9 cellular contexts compared by ENCODE assay signal in the genomic region with DNA sequence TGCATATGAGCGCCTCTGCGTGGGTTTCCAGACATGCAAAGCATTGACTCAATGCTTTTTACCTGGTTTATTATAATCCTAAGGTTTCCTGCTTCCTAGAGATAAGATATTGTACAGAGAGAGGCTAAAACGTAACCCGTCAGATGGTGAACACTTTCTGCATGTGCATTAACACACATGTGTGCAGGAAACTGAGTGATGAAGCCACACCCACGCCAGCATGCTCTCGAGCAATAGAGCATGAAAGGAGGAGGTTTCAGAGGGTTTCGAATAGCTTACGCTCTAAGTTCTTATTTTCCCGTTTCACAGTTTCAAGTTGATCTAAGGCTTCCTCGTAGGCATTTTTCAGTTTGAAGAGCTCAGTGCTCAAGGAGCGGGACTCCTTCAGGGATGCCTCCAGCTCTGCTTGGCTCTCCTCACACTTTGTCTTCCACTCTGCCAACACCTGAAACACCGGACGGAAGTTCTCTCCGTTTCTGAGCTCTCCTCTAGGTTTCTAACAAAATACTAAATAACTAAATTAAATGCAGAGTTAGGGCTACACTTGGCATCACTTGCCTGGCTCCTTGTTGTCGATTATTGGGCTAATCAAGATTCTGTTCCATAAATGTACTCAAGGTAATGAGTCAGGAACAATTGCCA. TPM values are rescaled to one million over a fixed set of nuclear protein-coding genes. Genes with fewer than 3 reads are reported as not detected.
DNase-seq lines count a peak whose midpoint lies in the region; ATAC-seq lines count a peak whose summit lies in the region.
"Had no signal": no experiment of that assay in that cellular context is flagged by ENCODE, and none has a peak within 500 bp of the region (broad histone marks: within the 10 kb centered on the region; RNA-seq: fewer than 3 reads in every experiment).

No MANE protein-coding gene starts in this region.

- DNase-seq in germinal center (ENCODE audit: low spot score) = peak; percentile 51
- no peak for DNase-seq in D341Med (ENCODE audit: low spot score)
- no peak for DNase-seq in HT-29 (ENCODE audit: low spot score)
- DNase-seq in NCI-H774 (lab: John Stamatoyannopoulos, UW) = no peak
- DNase-seq: islet precursor cell, SJCRH30 had no signal

- ATAC-seq in GM18907 (IDR thresholded peaks at IDR 0.05; ENCODE audit: unreplicated experiment) (peak; percentile 98), GM21528 (IDR thresholded peaks at IDR 0.05; ENCODE audit: low FRiP score, unreplicated experiment) (peak; percentile 93), HG03108 (IDR thresholded peaks at IDR 0.05; ENCODE audit: unreplicated experiment) (peak; percentile 96)

RNA-seq across cellular contexts. Expression of a gene that starts 23.2 kb away (rescaled TPM):
- total RNA-seq in HT-29 (2014; rRNA removed; shearing (Covaris generic)) = 0.25 and 1.0 TPM in 2 replicates
